1 cellular context compared by ENCODE assay signal in genomic region chr12:63714409-63714808, GRCh38. TPM values are rescaled to one million over a fixed set of nuclear protein-coding genes. Genes with fewer than 3 reads are reported as not detected.
"Had no signal": no experiment of that assay in that cellular context is flagged by ENCODE, and none has a peak within 500 bp of the region (broad histone marks: within the 10 kb centered on the region; RNA-seq: fewer than 3 reads in every experiment).

No MANE protein-coding gene starts in this region.

RNA-seq across cellular contexts. Expression of gene DPY19L2, which starts 46.1 kb away (rescaled TPM):
- polyA plus RNA-seq: immature natural killer cell had no signal
